Comparison of ENCODE assay signal across 8 cellular contexts in genomic region chr10:129971381-129972144, GRCh38. TPM values are rescaled to one million over a fixed set of nuclear protein-coding genes. Genes with fewer than 3 reads are reported as not detected.
DNase-seq lines count a peak whose midpoint lies in the region; ATAC-seq, FAIRE-seq and TF ChIP-seq lines count a peak whose summit lies in the region.

No MANE protein-coding gene starts in this region.

- H3K27ac ChIP-seq in WERI-Rb-1 = no peak overlapping the region

- FAIRE-seq in HTR-8/SVneo (lab: Jason Lieb, UNC) = no peak

- TF ChIP-seq CTCF in WERI-Rb-1 (IDR thresholded peaks at IDR 0.05; ENCODE audit: low read depth, low read length) (peak; percentile 62), omental fat pad (IDR thresholded peaks at IDR 0.05) (no peak)

- DNase-seq in HTR-8/SVneo (ENCODE audit: insufficient read length, low spot score) (peak; percentile 37), WERI-Rb-1 (peak; percentile 71), fibroblast of peridontal ligament (ENCODE audit: extremely low read depth) (peak; percentile 65), omental fat pad (ENCODE audit: low spot score) (no peak), cerebellar cortex (ENCODE audit: low spot score) (no peak), NOMO-1 treated with DMSO at 0.1 percent for 48 hours (lab: John Stamatoyannopoulos, UW; ENCODE audit: unreplicated experiment) (no peak), NCI-H1048 (lab: John Stamatoyannopoulos, UW) (no peak)

- H3K4me3 ChIP-seq in WERI-Rb-1 (ENCODE audit: low read depth, low read length) = peak overlapping the region; percentile 46

- H3K4me1 ChIP-seq in ES-I3 (ENCODE audit: insufficient read depth, low read length) = no peaks in the 10 kb centered on the region; the same call in 1 of the 2 replicates

- H3K36me3 ChIP-seq in ES-I3 (ENCODE audit: insufficient read depth, low read length) (no peaks in the 10 kb centered on the region), WERI-Rb-1 (no peaks in the 10 kb centered on the region)

- ATAC-seq in omental fat pad (ENCODE audit: low FRiP score) = peak; percentile 78

- peak overlapping the region; percentile 48; the same call in 1 of the 2 replicates for H3K9ac ChIP-seq in ES-I3 (ENCODE audit: low read depth, low read length)

- no peaks in the 10 kb centered on the region for H3K9me3 ChIP-seq in ES-I3 (ENCODE audit: control insufficient read depth, insufficient read depth, low read length)
- no peaks in the 10 kb centered on the region for H3K9me3 ChIP-seq in WERI-Rb-1 (ENCODE audit: severe bottlenecking)

- peaks cover 68% of the 10 kb centered on the region for H3K27me3 ChIP-seq in WERI-Rb-1 (ENCODE audit: insufficient read depth, low read depth, severe bottlenecking)

RNA-seq across cellular contexts. Expression of gene EBF3, which starts 7.5 kb away (rescaled TPM):
- 10 to 100 TPM in 3 of 4 donors, 1 to 10 TPM in 1; 4.0 to 50.8 (median 18.8) TPM for total RNA-seq in omental fat pad

Comparison
In these comparisons a context has a peak if more than half of its experiments do, and no peak if none do; other contexts are left out.
1. DNase-seq: peak in HTR-8/SVneo (single experiment), WERI-Rb-1 (single experiment) and fibroblast of peridontal ligament (single experiment); none in omental fat pad (single experiment), cerebellar cortex (single experiment), NOMO-1 treated with DMSO at 0.1 percent for 48 hours (single experiment) and NCI-H1048 (single experiment).